Comparison of ENCODE assay signal across 18 cellular contexts in the genomic region with DNA sequence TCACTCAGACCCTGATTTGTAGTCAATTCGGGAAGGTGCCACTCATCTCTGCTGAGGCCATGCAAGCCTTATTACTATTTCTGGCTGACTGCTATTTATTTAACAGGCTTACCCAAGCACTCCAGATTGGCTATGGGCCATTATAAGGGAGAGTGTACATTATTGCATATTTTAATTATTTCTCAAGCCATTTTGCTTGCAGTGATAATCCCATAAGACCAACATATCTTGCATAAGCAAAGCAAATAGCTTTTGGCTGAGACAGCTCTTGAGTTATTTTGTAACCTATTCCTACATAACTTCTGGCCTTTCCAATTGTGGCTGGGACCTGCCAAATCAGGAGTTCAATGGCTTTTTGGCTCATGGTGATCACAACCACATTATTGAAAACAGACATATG.
"Had no signal": no experiment of that assay in that cellular context is flagged by ENCODE, and none has a peak within 500 bp of the region (broad histone marks: within the 10 kb centered on the region; RNA-seq: fewer than 3 reads in every experiment).

No MANE protein-coding gene starts in this region.

- DNase-seq: activated CD4-positive, alpha-beta T cell treated with anti-CD3 and anti-CD28 coated beads for 1 hour; activated CD8-positive, alpha-beta memory T cell treated with anti-CD3 and anti-CD28 coated beads for 24 hours; activated CD8-positive, alpha-beta memory T cell treated with anti-CD3 and anti-CD28 coated beads, Interleukin-2, amount 50 U/mL, for 48 hours; activated effector memory CD4-positive, alpha-beta T cell treated with Interleukin-2 at 50 U/mL for 16 hours; activated naive CD4-positive, alpha-beta T cell treated with anti-CD3 and anti-CD28 coated beads, Interleukin-2, amount 10 ng/mL, durations not matched to agents 7 days and 5 days; activated T-cell treated with anti-CD3 and anti-CD28 coated beads, Interleukin-2, amount 50 U/mL, for 48 hours; dermis blood vessel endothelial cell; effector memory CD4-positive, alpha-beta T cell; heart left ventricle; stimulated activated CD4-positive, alpha-beta T cell treated with anti-CD3 and anti-CD28 coated beads, Interleukin-12 subunit alpha, Interleukin-12 subunit beta, amount 100 ng/mL, for 4 hours; stimulated activated CD4-positive, alpha-beta T cell treated with anti-CD3 and anti-CD28 coated beads, Interleukin-1b, Interleukin-23, amount 100 ng/mL, for 48 hours; stimulated activated naive CD8-positive, alpha-beta T cell treated with anti-CD3 and anti-CD28 coated beads, Interleukin-15, Interleukin-2, amounts not matched to agents 100 U/mL and 50 U/mL, for 24 hours; T-helper 2 cell; WERI-Rb-1 had no signal

- H2AFZ ChIP-seq: parathyroid adenoma had no signal

- H3K4me3 ChIP-seq: gastroesophageal sphincter, heart left ventricle, suprapubic skin had no signal

- FAIRE-seq: endothelial cell of umbilical vein had no signal

- H3K9ac ChIP-seq: parathyroid adenoma had no signal

- H3K36me3 ChIP-seq: gastroesophageal sphincter, heart left ventricle, suprapubic skin, WERI-Rb-1 had no signal

- H3K9me3 ChIP-seq: gastroesophageal sphincter, heart left ventricle, suprapubic skin had no signal

- H3K27ac ChIP-seq: gastroesophageal sphincter, heart left ventricle, parathyroid adenoma, suprapubic skin, WERI-Rb-1 had no signal

- H3K27me3 ChIP-seq: gastroesophageal sphincter, heart left ventricle, suprapubic skin had no signal

- ATAC-seq: gastroesophageal sphincter; heart left ventricle; stimulated activated naive CD8-positive, alpha-beta T cell treated with anti-CD3 and anti-CD28 coated beads, Interleukin-15, Interleukin-2, amounts not matched to agents 100 U/mL and 50 U/mL, for 24 hours had no signal

- H3K79me2 ChIP-seq: parathyroid adenoma had no signal

- H3K4me1 ChIP-seq: heart left ventricle, parathyroid adenoma, suprapubic skin had no signal
